ENCODE assay signal across 9 cellular contexts in the genomic region with DNA sequence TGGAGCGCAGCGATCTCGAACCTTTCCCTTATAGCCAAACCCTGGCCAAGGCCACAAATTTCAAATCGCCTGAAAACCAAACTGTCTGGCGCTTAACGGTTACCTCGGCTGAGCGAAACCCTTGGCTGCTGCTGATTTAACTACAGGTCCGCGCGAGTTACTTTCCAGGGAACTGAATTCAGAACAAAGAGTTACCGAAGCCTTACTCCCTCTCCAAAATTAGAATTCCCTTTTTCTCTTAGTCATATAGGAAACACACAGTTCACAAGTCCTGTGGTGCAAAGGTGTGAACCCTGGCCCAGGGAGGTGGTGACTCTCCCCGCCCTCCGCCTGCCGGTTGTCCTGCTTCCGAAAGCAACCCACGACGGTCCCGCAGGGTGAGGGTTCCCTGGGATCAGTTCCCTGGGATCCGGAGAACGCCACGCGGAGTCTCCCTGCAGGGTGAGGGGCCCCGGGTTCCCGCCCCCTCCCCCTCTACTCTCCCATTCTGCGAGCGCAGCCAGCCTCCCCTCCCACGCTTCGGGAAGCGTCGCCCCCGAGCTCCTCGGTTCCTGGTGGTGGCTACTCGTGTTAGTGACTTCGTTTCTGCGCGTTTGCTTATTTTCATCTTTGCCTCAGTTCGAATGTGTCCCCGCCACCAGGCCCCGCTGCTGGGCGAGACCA. TPM values are rescaled to one million over a fixed set of nuclear protein-coding genes. Genes with fewer than 3 reads are reported as not detected.
A peak's percentile ranks its signal among the peaks of the same experiment; 100 is the strongest.
DNase-seq lines count a peak whose midpoint lies in the region; ATAC-seq and TF ChIP-seq lines count a peak whose summit lies in the region.
"Had no signal": no experiment of that assay in that cellular context is flagged by ENCODE, and none has a peak within 500 bp of the region (broad histone marks: within the 10 kb centered on the region; RNA-seq: fewer than 3 reads in every experiment).

No MANE protein-coding gene starts in this region.

- no peak overlapping the region for H3K9ac ChIP-seq in fibroblast of lung (ENCODE audit: insufficient read depth, low read length)

- H2AFZ ChIP-seq in fibroblast of lung (ENCODE audit: low read length) (peak overlapping the region; percentile 33), osteoblast (ENCODE audit: low read length) (peak overlapping the region; percentile 29)

- no peak for ATAC-seq in GM18858 (IDR thresholded peaks at IDR 0.05; ENCODE audit: unreplicated experiment)
- ATAC-seq in GM19324 (IDR thresholded peaks at IDR 0.05; ENCODE audit: low FRiP score, unreplicated experiment), result no peak
- no peak for ATAC-seq in GM18907 (IDR thresholded peaks at IDR 0.05; ENCODE audit: unreplicated experiment)

- H3K4me2 ChIP-seq in fibroblast of lung (ENCODE audit: extremely low read depth, insufficient read depth, low read length), result peak overlapping the region; percentile 94
- H3K4me2 ChIP-seq in osteoblast (ENCODE audit: insufficient read depth, low read length), result peak overlapping the region; percentile 85

- H3K4me1 ChIP-seq in fibroblast of lung (ENCODE audit: control insufficient read depth, extremely low read depth, insufficient read depth, low read length), result peaks cover 5% of the 10 kb centered on the region
- peaks cover 11% of the 10 kb centered on the region for H3K4me1 ChIP-seq in osteoblast (ENCODE audit: insufficient read depth, low read length)

- H3K36me3 ChIP-seq in WERI-Rb-1 (no peaks in the 10 kb centered on the region), fibroblast of lung (ENCODE audit: control insufficient read depth, insufficient read depth, low read length) (no peaks in the 10 kb centered on the region), osteoblast (ENCODE audit: insufficient read depth, low read length) (no peaks in the 10 kb centered on the region)

- POLR2A ChIA-PET in AG04450 (lab: Yijun Ruan, JAX), result no interaction called here

- H3K27me3 ChIP-seq in AG04450 (ENCODE audit: control insufficient read depth, insufficient read depth, low read length) (peaks cover 48% of the 10 kb centered on the region), WERI-Rb-1 (ENCODE audit: insufficient read depth, low read depth, severe bottlenecking) (no peaks in the 10 kb centered on the region), fibroblast of lung (ENCODE audit: control insufficient read depth, insufficient read depth, low read length) (peaks cover 33% of the 10 kb centered on the region), osteoblast (ENCODE audit: insufficient read depth, low read length) (peaks cover 69% of the 10 kb centered on the region)

- H3K4me3 ChIP-seq in AG04450 (ENCODE audit: low read depth, low read length) (peak overlapping the region; percentile 54), GM12875 (ENCODE audit: low read depth, low read length) (peak overlapping the region; percentile 43), WERI-Rb-1 (ENCODE audit: low read depth, low read length) (peak overlapping the region; percentile 56), fibroblast of lung (replicated peaks in 1 of 4; ENCODE audit: control extremely low read depth in 1 of 4, insufficient read depth in 1 of 4, low read depth in 3 of 4, low read length in 4 of 4) (peak overlapping the region; percentile 43 to 57 (median 51)), osteoblast (ENCODE audit: insufficient read depth, low read length) (peak overlapping the region; percentile 66)

- TF ChIP-seq CTCF in AG04450 (IDR thresholded peaks at IDR 0.05; ENCODE audit: low read depth, low read length) (no peak), GM12875 (IDR thresholded peaks at IDR 0.05; ENCODE audit: borderline replicate concordance, insufficient read depth, low read depth, low read length) (no peak), WERI-Rb-1 (IDR thresholded peaks at IDR 0.05; ENCODE audit: low read depth, low read length) (no peak), fibroblast of lung (conservative IDR thresholded peaks at IDR 0.05 in 1 of 2, IDR thresholded peaks at IDR 0.05 in 1 of 2; ENCODE audit: low read depth in 1 of 2, low read length in 2 of 2) (no peak), osteoblast (IDR thresholded peaks at IDR 0.05; ENCODE audit: extremely low read depth, low read depth, low read length) (no peak)

- H4K20me1 ChIP-seq in fibroblast of lung (ENCODE audit: control insufficient read depth, extremely low read depth, insufficient read depth, low read length) (no peaks in the 10 kb centered on the region), osteoblast (ENCODE audit: insufficient read depth, low read length) (no peaks in the 10 kb centered on the region)

- no peak overlapping the region for H3K27ac ChIP-seq in AG04450 (ENCODE audit: low read depth, low read length)
- no peak overlapping the region for H3K27ac ChIP-seq in WERI-Rb-1
- H3K27ac ChIP-seq in fibroblast of lung (ENCODE audit: insufficient read depth, low read length), result no peak overlapping the region
- H3K27ac ChIP-seq in osteoblast (ENCODE audit: low read depth, low read length), result no peak overlapping the region

- CTCF ChIA-PET in AG04450 (lab: Charles Lee), result interaction anchor here (1.4 to 1.7 kb wide), 2 partner anchors 98 to 277 kb away, joined by 4 to 5 read pairs; no protein-coding TSS in a partner anchor

- DNase-seq in AG04450 (ENCODE audit: low read depth, low spot score) (no peak), WERI-Rb-1 (peak; percentile 19), fibroblast of lung (ENCODE audit: low read depth in 2 of 2) (peak; percentile 10 to 15), osteoblast (ENCODE audit: insufficient read length, low spot score, missing footprints) (peak; percentile 90)

- H3K79me2 ChIP-seq in fibroblast of lung (ENCODE audit: control insufficient read depth, insufficient read depth, low read length), result no peaks in the 10 kb centered on the region
- no peaks in the 10 kb centered on the region for H3K79me2 ChIP-seq in osteoblast (ENCODE audit: insufficient read depth, low read length)

- H3K9me3 ChIP-seq in AG04450 (ENCODE audit: control insufficient read depth, insufficient read depth, low read length) (peaks cover 13% of the 10 kb centered on the region; the same call in 1 of the 2 replicates), WERI-Rb-1 (ENCODE audit: severe bottlenecking) (no peaks in the 10 kb centered on the region), fibroblast of lung (ENCODE audit: control insufficient read depth, insufficient read depth, low read depth, low read length) (no peaks in the 10 kb centered on the region), osteoblast (ENCODE audit: low read depth, low read length) (no peaks in the 10 kb centered on the region)

RNA-seq across cellular contexts. Expression of gene SLC35D3, which starts 1.1 kb away (rescaled TPM):
- polyA plus RNA-seq in AG04450 (2011; rRNA removed), result not detected in 2 replicates
- not detected in 2 replicates for polyA minus RNA-seq in AG04450 (2011; rRNA and poly(A)+ RNA removed)
- not detected in 2 replicates for total RNA-seq in fibroblast of lung
- polyA plus RNA-seq in fibroblast of lung, result not detected in 2 replicates
- polyA plus RNA-seq in fibroblast of lung (2012), result not detected in 2 replicates
- not detected in 2 replicates for polyA minus RNA-seq in fibroblast of lung (ENCODE audit: low replicate concordance)
- total RNA-seq in osteoblast, result not detected in 2 replicates
- total RNA-seq: glomerular endothelial cell had no signal
